9 cellular contexts compared by ENCODE assay signal in the genomic region with DNA sequence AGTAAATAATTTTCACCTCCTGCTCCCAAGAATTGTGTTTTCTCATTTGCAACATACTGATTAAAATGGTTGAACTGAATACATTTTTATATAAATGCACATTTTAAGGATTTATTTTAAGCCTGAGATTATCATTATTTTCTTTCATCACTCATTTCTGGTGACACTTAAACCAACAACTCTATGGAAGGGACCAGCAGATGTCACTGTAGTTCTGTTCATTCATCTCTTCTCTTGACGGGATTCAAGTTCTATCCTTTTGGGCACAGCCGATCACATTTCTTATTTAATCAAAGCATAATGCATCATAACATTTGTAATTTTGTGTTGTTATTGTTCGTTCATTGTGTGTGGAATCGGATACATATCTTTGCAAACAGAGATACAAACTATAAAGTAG.
A peak's percentile ranks its signal among the peaks of the same experiment; 100 is the strongest.
DNase-seq lines count a peak whose midpoint lies in the region; ATAC-seq, FAIRE-seq and TF ChIP-seq lines count a peak whose summit lies in the region.
"Had no signal": no experiment of that assay in that cellular context is flagged by ENCODE, and none has a peak within 500 bp of the region (broad histone marks: within the 10 kb centered on the region; RNA-seq: fewer than 3 reads in every experiment).

No MANE protein-coding gene starts in this region.

- H4K20me1 ChIP-seq in MM.1S (ENCODE audit: insufficient read depth, low read length) (no peaks in the 10 kb centered on the region), astrocyte (ENCODE audit: insufficient read depth, low read length) (no peaks in the 10 kb centered on the region)

- POLR2A ChIA-PET in activated CD8-positive, alpha-beta T cell treated with anti-CD3 and anti-CD28 coated beads for 36 hours (lab: Charles Lee): no interaction called here

- TF ChIP-seq POLR2A in uterus (IDR thresholded peaks at IDR 0.05): no peak

- H3K4me2 ChIP-seq in MM.1S (ENCODE audit: low read depth, low read length) (no peak overlapping the region), astrocyte (ENCODE audit: low read length) (no peak overlapping the region)

- no peaks in the 10 kb centered on the region for H3K9me3 ChIP-seq in MM.1S (replicated peaks; ENCODE audit: insufficient read depth, low read length)
- peaks cover 3% of the 10 kb centered on the region for H3K9me3 ChIP-seq in astrocyte (ENCODE audit: insufficient read depth, low read depth, low read length)
- H3K9me3 ChIP-seq in uterus: no peaks in the 10 kb centered on the region

- H3K9me3 Mint-ChIP-seq in astrocyte (ENCODE audit: unreplicated experiment): no peaks in the 10 kb centered on the region
- peaks cover 2% of the 10 kb centered on the region for H3K9me3 Mint-ChIP-seq in activated CD8-positive, alpha-beta T cell treated with anti-CD3 and anti-CD28 coated beads for 36 hours

- peak; percentile 15 for DNase-seq in DMS114 treated with DMSO at 0.1 percent for 48 hours (lab: John Stamatoyannopoulos, UW; ENCODE audit: unreplicated experiment)
- peak; percentile 20 for DNase-seq in MM.1S
- peak; percentile 13 for DNase-seq in astrocyte (ENCODE audit: low read depth)
- peak; percentile 44 for DNase-seq in iris pigment epithelial cell (ENCODE audit: low read depth)
- peak in 1 of 2 donors; percentile 26 for DNase-seq in uterus
- no peak for DNase-seq in activated CD8-positive, alpha-beta T cell treated with anti-CD3 and anti-CD28 coated beads for 36 hours

- peaks cover 18% of the 10 kb centered on the region for H3K4me1 Mint-ChIP-seq in astrocyte (ENCODE audit: low read depth, unreplicated experiment)
- H3K4me1 Mint-ChIP-seq in activated CD8-positive, alpha-beta T cell treated with anti-CD3 and anti-CD28 coated beads for 36 hours (ENCODE audit: low read depth): no peaks in the 10 kb centered on the region

- H3K4me1 ChIP-seq in MM.1S (ENCODE audit: low read length) (no peaks in the 10 kb centered on the region), astrocyte (ENCODE audit: insufficient read depth, low read length) (no peaks in the 10 kb centered on the region), uterus (no peaks in the 10 kb centered on the region)

- no peak overlapping the region for H3K27ac Mint-ChIP-seq in astrocyte (ENCODE audit: unreplicated experiment)
- no peak overlapping the region for H3K27ac Mint-ChIP-seq in activated CD8-positive, alpha-beta T cell treated with anti-CD3 and anti-CD28 coated beads for 36 hours

- FAIRE-seq in astrocyte (lab: Jason Lieb, UNC): peak; percentile 65

- peak; percentile 37 for TF ChIP-seq CTCF in MM.1S (IDR thresholded peaks at IDR 0.05; ENCODE audit: low read length)
- TF ChIP-seq CTCF in astrocyte (IDR thresholded peaks at IDR 0.05; ENCODE audit: insufficient read depth, low read depth, low read length): peak; percentile 61
- TF ChIP-seq CTCF in uterus (IDR thresholded peaks at IDR 0.05): peak; percentile 59 to 75 (median 66)
- TF ChIP-seq CTCF in activated CD8-positive, alpha-beta T cell treated with anti-CD3 and anti-CD28 coated beads for 36 hours (IDR thresholded peaks at IDR 0.05): no peak

- no peaks in the 10 kb centered on the region for H3K79me2 ChIP-seq in MM.1S (ENCODE audit: low read length)
- H3K79me2 ChIP-seq in astrocyte (ENCODE audit: insufficient read depth, low read length): no peaks in the 10 kb centered on the region

- H3K9me2 ChIP-seq in MM.1S (replicated peaks; ENCODE audit: insufficient read depth, low read length): no peaks in the 10 kb centered on the region

- H3K9ac ChIP-seq in MM.1S (ENCODE audit: low read length) (no peak overlapping the region), astrocyte (ENCODE audit: low read length) (no peak overlapping the region)

- H3F3A ChIP-seq in MM.1S (ENCODE audit: insufficient read depth, low read length): no peaks in the 10 kb centered on the region

- no peak overlapping the region for H3K4me3 Mint-ChIP-seq in astrocyte (ENCODE audit: unreplicated experiment)
- H3K4me3 Mint-ChIP-seq in activated CD8-positive, alpha-beta T cell treated with anti-CD3 and anti-CD28 coated beads for 36 hours: no peak overlapping the region

- H3K4me3 ChIP-seq in MM.1S (ENCODE audit: low read length): no peak overlapping the region
- no peak overlapping the region for H3K4me3 ChIP-seq in astrocyte (ENCODE audit: insufficient read depth, low read depth, low read length)
- no peak overlapping the region for H3K4me3 ChIP-seq in uterus

- H2AFZ ChIP-seq in MM.1S (ENCODE audit: low read length) (no peak overlapping the region), astrocyte (ENCODE audit: low read depth, low read length) (no peak overlapping the region)

- H3K36me3 Mint-ChIP-seq in astrocyte (ENCODE audit: low read depth, unreplicated experiment): no peaks in the 10 kb centered on the region
- H3K36me3 Mint-ChIP-seq in activated CD8-positive, alpha-beta T cell treated with anti-CD3 and anti-CD28 coated beads for 36 hours (ENCODE audit: low read depth): no peaks in the 10 kb centered on the region

- H3K36me3 ChIP-seq in MM.1S (replicated peaks; ENCODE audit: insufficient read depth, low read length) (no peaks in the 10 kb centered on the region), astrocyte (ENCODE audit: insufficient read depth, low read length) (no peaks in the 10 kb centered on the region), uterus (no peaks in the 10 kb centered on the region)

- H3K27me3 Mint-ChIP-seq in astrocyte (ENCODE audit: low read depth, unreplicated experiment): peaks cover 1% of the 10 kb centered on the region
- H3K27me3 Mint-ChIP-seq in activated CD8-positive, alpha-beta T cell treated with anti-CD3 and anti-CD28 coated beads for 36 hours: peaks cover 2% of the 10 kb centered on the region

- intact Hi-C loops in uterus (cut with DNase I; ENCODE audit: low total_unique reads): no loop called here
- intact Hi-C loops in activated CD8-positive, alpha-beta T cell treated with anti-CD3 and anti-CD28 coated beads for 36 hours (cut with micrococcal nuclease): no loop called here

- ATAC-seq in GM21619 (IDR thresholded peaks at IDR 0.05; ENCODE audit: unreplicated experiment): no peak
- ATAC-seq in activated CD8-positive, alpha-beta T cell treated with anti-CD3 and anti-CD28 coated beads for 36 hours: no peak
- ATAC-seq in HG03025 (IDR thresholded peaks at IDR 0.05; ENCODE audit: low FRiP score, unreplicated experiment): no peak

- CTCF ChIA-PET in activated CD8-positive, alpha-beta T cell treated with anti-CD3 and anti-CD28 coated beads for 36 hours (lab: Charles Lee): no interaction called here

- H3K27me3 ChIP-seq in MM.1S (replicated peaks; ENCODE audit: insufficient read depth, low read length): no peaks in the 10 kb centered on the region
- no peaks in the 10 kb centered on the region for H3K27me3 ChIP-seq in astrocyte (ENCODE audit: insufficient read depth, low read length)
- H3K27me3 ChIP-seq in uterus: no peaks in the 10 kb centered on the region

- H3K27ac ChIP-seq in MM.1S (ENCODE audit: low read length): no peak overlapping the region
- no peak overlapping the region for H3K27ac ChIP-seq in astrocyte (ENCODE audit: low read depth, low read length)
- H3K27ac ChIP-seq in uterus: no peak overlapping the region
- H3K27ac ChIP-seq: epithelial cell of prostate had no signal
